ENCODE assay signal across 1 cellular context in genomic region chr5:82594097-82594496, GRCh38.
TF ChIP-seq lines count a peak whose summit lies in the region.

No MANE protein-coding gene starts in this region.

TF ChIP-seq in HepG2, 621 proteins besides CTCF, POLR2A, EP300 and RAD21 (continued from another document):
- no peak for TF ChIP-seq ZFP91 (CRISPR knock-in tag; IDR thresholded peaks at IDR 0.05; ENCODE audit: borderline replicate concordance)
- no peak for TF ChIP-seq DZIP1 (CRISPR knock-in tag; IDR thresholded peaks at IDR 0.05)
- no peak for TF ChIP-seq SAP130 (CRISPR knock-in tag; IDR thresholded peaks at IDR 0.05; ENCODE audit: low read depth)
- no peak for TF ChIP-seq KAT7 (CRISPR knock-in tag; IDR thresholded peaks at IDR 0.05; ENCODE audit: borderline replicate concordance)
- peak; percentile 24; the same call in 1 of the 2 replicates for TF ChIP-seq AHDC1 (CRISPR knock-in tag; IDR thresholded peaks at IDR 0.05; ENCODE audit: borderline replicate concordance)
- TF ChIP-seq IRX3 (CRISPR knock-in tag; IDR thresholded peaks at IDR 0.05; ENCODE audit: borderline replicate concordance, low read depth): no peak
